Comparison of ENCODE assay signal across 23 cellular contexts in the genomic region with DNA sequence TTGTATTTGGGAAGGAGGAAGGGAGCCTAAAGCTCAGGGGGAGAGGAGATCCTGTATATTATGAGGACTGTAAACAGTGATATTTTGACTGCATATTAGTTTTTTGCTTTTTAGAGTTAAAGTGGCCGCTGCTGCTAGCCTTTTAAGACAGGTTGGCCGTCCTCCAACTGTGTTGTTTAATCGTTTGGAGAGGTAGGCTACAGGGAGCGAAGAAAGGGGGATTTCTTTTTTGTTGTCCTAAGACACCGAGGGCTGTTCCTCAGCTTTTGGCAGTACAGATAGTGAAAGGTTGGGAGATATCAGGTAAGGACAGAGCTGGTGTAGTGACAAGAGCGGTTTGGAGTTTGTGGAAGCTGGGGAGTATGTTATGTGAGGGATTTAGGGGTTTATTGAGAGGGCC. TPM values are rescaled to one million over a fixed set of nuclear protein-coding genes. Genes with fewer than 3 reads are reported as not detected.
DNase-seq lines count a peak whose midpoint lies in the region; ATAC-seq and TF ChIP-seq lines count a peak whose summit lies in the region.
"Had no signal": no experiment of that assay in that cellular context is flagged by ENCODE, and none has a peak within 500 bp of the region (broad histone marks: within the 10 kb centered on the region; RNA-seq: fewer than 3 reads in every experiment).

No MANE protein-coding gene starts in this region.

- DNase-seq in DMS79 treated with DMSO at 0.1 percent for 48 hours (lab: John Stamatoyannopoulos, UW) (peak; percentile 50), Karpas-422 (no peak), cardiac fibroblast (ENCODE audit: low read depth in 2 of 2) (peak; percentile 12 to 26), left lung (no peak), spleen (no peak), HUDEP-2 (lab: John Stamatoyannopoulos, UW; ENCODE audit: unreplicated experiment in 76 of 76) (no peak)
- DNase-seq: CD8-positive, alpha-beta T cell; DMS 273 treated with DMSO at 0.1 percent for 48 hours; DND-41; KBM-7; MG63; NCI-H1417; NCI-H1694; NCI-H2081; NCI-H446; NCI-H524 treated with DMSO at 0.1 percent for 48 hours; NCI-H82; Right ventricle myocardium superior; RPMI8226; SW 1271 had no signal

- H3K79me2 ChIP-seq in Karpas-422 (ENCODE audit: low read length), result no peaks in the 10 kb centered on the region

- 71 to 84% (median 78%) methylated on average over 6 of the region's 6 CpGs for WGBS in spleen, 5 donors

- H3K4me2 ChIP-seq in Karpas-422 (ENCODE audit: low read depth, low read length, poor library complexity, severe bottlenecking), result no peak overlapping the region

- no peaks in the 10 kb centered on the region for H3K36me3 ChIP-seq in Karpas-422 (ENCODE audit: insufficient read depth, low read length)
- no peaks in the 10 kb centered on the region for H3K36me3 ChIP-seq in left lung
- no peaks in the 10 kb centered on the region for H3K36me3 ChIP-seq in spleen
- H3K36me3 ChIP-seq: MG63 had no signal

- no peak overlapping the region for H3K9ac ChIP-seq in Karpas-422 (ENCODE audit: low read length)

- H3K4me1 ChIP-seq in Karpas-422 (ENCODE audit: low read length) (no peaks in the 10 kb centered on the region), left lung (no peaks in the 10 kb centered on the region), spleen (no peaks in the 10 kb centered on the region)

- no peak overlapping the region for H3K4me3 ChIP-seq in Karpas-422 (ENCODE audit: low read length)
- H3K4me3 ChIP-seq in cardiac fibroblast (replicated peaks in 1 of 2; ENCODE audit: low read depth in 2 of 2, low read length in 2 of 2), result no peak overlapping the region
- no peak overlapping the region for H3K4me3 ChIP-seq in left lung
- no peak overlapping the region for H3K4me3 ChIP-seq in spleen
- H3K4me3 ChIP-seq: MG63 had no signal

- intact Hi-C loops in left lung (cut with DNase I) (no loop called here), spleen (cut with DNase I; ENCODE audit: low total_unique reads) (no loop called here)

- TF ChIP-seq POLR2A in spleen (IDR thresholded peaks at IDR 0.05), result no peak

- H3K27ac ChIP-seq in Karpas-422 (ENCODE audit: low read length), result no peak overlapping the region
- H3K27ac ChIP-seq in left lung, result no peak overlapping the region
- H3K27ac ChIP-seq in spleen, result no peak overlapping the region
- H3K27ac ChIP-seq: C4-2B had no signal

- H4K20me1 ChIP-seq in Karpas-422 (ENCODE audit: insufficient read depth, low read depth, low read length), result no peaks in the 10 kb centered on the region

- no peaks in the 10 kb centered on the region for H3K9me2 ChIP-seq in Karpas-422 (replicated peaks; ENCODE audit: insufficient read depth, low read length)

- ATAC-seq in left lung, result peak; percentile 16
- ATAC-seq in GM21786 (IDR thresholded peaks at IDR 0.05; ENCODE audit: unreplicated experiment), result no peak
- ATAC-seq: CD8-positive, alpha-beta T cell; HepG2 had no signal

- H3K9me3 ChIP-seq in Karpas-422 (ENCODE audit: low read length), result no peaks in the 10 kb centered on the region
- H3K9me3 ChIP-seq in left lung, result no peaks in the 10 kb centered on the region
- no peaks in the 10 kb centered on the region for H3K9me3 ChIP-seq in spleen
- H3K9me3 ChIP-seq: MG63 had no signal

- H3K27me3 ChIP-seq in Karpas-422 (ENCODE audit: low read length) (no peaks in the 10 kb centered on the region), left lung (no peaks in the 10 kb centered on the region), spleen (replicated peaks in 1 of 7) (no peaks in the 10 kb centered on the region)
- H3K27me3 ChIP-seq: MG63 had no signal

- H2AFZ ChIP-seq in Karpas-422 (ENCODE audit: low read length), result peak overlapping the region; percentile 43; the same call in 1 of the 2 replicates

- TF ChIP-seq CTCF in cardiac fibroblast (IDR thresholded peaks at IDR 0.05; ENCODE audit: low read depth, low read length) (no peak), left lung (IDR thresholded peaks at IDR 0.05) (no peak), spleen (IDR thresholded peaks at IDR 0.05 in 8 of 11, conservative IDR thresholded peaks at IDR 0.05 in 3 of 11) (no peak)

RNA-seq across cellular contexts. Expression of a gene that starts 38.2 kb away (rescaled TPM):
- total RNA-seq in Karpas-422 (2014; rRNA removed; shearing (Covaris generic); ENCODE audit: low replicate concordance), result 38.5 and 63.9 TPM in 2 replicates
- total RNA-seq in left lung (10 to 100 TPM; 88.1 to 94.6 TPM), spleen (10 to 100 TPM; 42.5 to 66.1 (median 55.9) TPM)
- 100 to 1,000 TPM in 2 of 3 donors, 10 to 100 TPM in 1; 93.9 to 117 (median 104) TPM for polyA plus RNA-seq in spleen

Comparison
In these comparisons a context has a peak if more than half of its experiments do, and no peak if none do; other contexts are left out.
1. DNase-seq: peak in DMS79 treated with DMSO at 0.1 percent for 48 hours (single experiment) and cardiac fibroblast (2 of 2); none in Karpas-422 (single experiment), left lung (0 of 2), spleen (single experiment) and HUDEP-2 (0 of 76).